In genomic region chr14:60637490-60638452, GRCh38 we compare ENCODE assay signal across 8 cellular contexts. TPM values are rescaled to one million over a fixed set of nuclear protein-coding genes. Genes with fewer than 3 reads are reported as not detected.
DNase-seq lines count a peak whose midpoint lies in the region; ATAC-seq and TF ChIP-seq lines count a peak whose summit lies in the region.

No MANE protein-coding gene starts in this region.

- CTCF ChIA-PET in CD4-positive, alpha-beta T cell (lab: Charles Lee): no interaction called here

- peaks cover 22% of the 10 kb centered on the region for H3K27me3 Mint-ChIP-seq in endothelial cell (ENCODE audit: unreplicated experiment)
- peaks cover 54% of the 10 kb centered on the region for H3K27me3 Mint-ChIP-seq in nephron (ENCODE audit: low read depth)
- H3K27me3 Mint-ChIP-seq in CD4-positive, alpha-beta T cell: peaks cover 82% of the 10 kb centered on the region

- H3K27ac ChIP-seq in CD4-positive, alpha-beta T cell (ENCODE audit: low read depth, low read length): no peak overlapping the region

- H3K9me3 Mint-ChIP-seq in endothelial cell (ENCODE audit: unreplicated experiment) (no peaks in the 10 kb centered on the region), nephron (no peaks in the 10 kb centered on the region)
- no peaks in the 10 kb centered on the region for H3K9me3 Mint-ChIP-seq in CD4-positive, alpha-beta T cell

- no peak for DNase-seq in AG09309 (ENCODE audit: low read depth)
- DNase-seq in NCI-H2107 treated with DMSO at 0.1 percent for 48 hours (lab: John Stamatoyannopoulos, UW; ENCODE audit: unreplicated experiment): peak; percentile 100
- DNase-seq in endothelial cell (ENCODE audit: low spot score): peak; percentile 38
- no peak for DNase-seq in KG1 (lab: John Stamatoyannopoulos, UW)
- DNase-seq in NCI-H146 treated with DMSO at 0.1 percent for 48 hours (lab: John Stamatoyannopoulos, UW; ENCODE audit: unreplicated experiment): no peak
- no peak for DNase-seq in CD4-positive, alpha-beta T cell
- no peak for DNase-seq in stimulated activated CD4-positive, alpha-beta T cell treated with anti-CD3 and anti-CD28 coated beads, Interleukin-2, amount 100 ng/mL, for 24 hours

- no peaks in the 10 kb centered on the region for H3K9me3 ChIP-seq in CD4-positive, alpha-beta T cell (ENCODE audit: control insufficient read depth, low read length)

- peaks cover 72% of the 10 kb centered on the region for H3K27me3 ChIP-seq in CD4-positive, alpha-beta T cell (ENCODE audit: control insufficient read depth, insufficient read depth, low read length)

- H3K4me1 Mint-ChIP-seq in endothelial cell (ENCODE audit: unreplicated experiment) (peaks cover 27% of the 10 kb centered on the region), nephron (peaks cover 73% of the 10 kb centered on the region)
- peaks cover 25% of the 10 kb centered on the region for H3K4me1 Mint-ChIP-seq in CD4-positive, alpha-beta T cell (ENCODE audit: low read depth)

- H3K4me3 ChIP-seq in AG09309 (ENCODE audit: control insufficient read depth, low read depth, low read length): peak overlapping the region; percentile 16

- POLR2A ChIA-PET in CD4-positive, alpha-beta T cell (lab: Charles Lee): no interaction called here

- H3K36me3 Mint-ChIP-seq in endothelial cell (ENCODE audit: low read depth, unreplicated experiment): no peaks in the 10 kb centered on the region
- H3K36me3 Mint-ChIP-seq in nephron (ENCODE audit: low read depth): peaks cover 4% of the 10 kb centered on the region
- no peaks in the 10 kb centered on the region for H3K36me3 Mint-ChIP-seq in CD4-positive, alpha-beta T cell (ENCODE audit: low read depth)

- intact Hi-C loops in CD4-positive, alpha-beta T cell (cut with DNase I, micrococcal nuclease): no loop called here

- TF ChIP-seq CTCF in AG09309 (IDR thresholded peaks at IDR 0.05; ENCODE audit: control insufficient read depth, insufficient read depth, low read depth, low read length, missing control alignments) (no peak), endothelial cell (IDR thresholded peaks at IDR 0.05; ENCODE audit: unreplicated experiment) (no peak), nephron (IDR thresholded peaks at IDR 0.05; ENCODE audit: unreplicated experiment in 3 of 3) (no peak)
- no peak for TF ChIP-seq CTCF in CD4-positive, alpha-beta T cell (IDR thresholded peaks at IDR 0.05)

- ATAC-seq in CD4-positive, alpha-beta T cell (ENCODE audit: poor library complexity): no peak

- no peak overlapping the region for H3K27ac Mint-ChIP-seq in endothelial cell (ENCODE audit: unreplicated experiment)
- H3K27ac Mint-ChIP-seq in nephron: peak overlapping the region; percentile 68 to 95 (median 90)
- H3K27ac Mint-ChIP-seq in CD4-positive, alpha-beta T cell: no peak overlapping the region

- H3K4me3 Mint-ChIP-seq in endothelial cell (ENCODE audit: unreplicated experiment): peak overlapping the region; percentile 71
- H3K4me3 Mint-ChIP-seq in nephron: peak overlapping the region; percentile 67 to 92 (median 79)
- no peak overlapping the region for H3K4me3 Mint-ChIP-seq in CD4-positive, alpha-beta T cell

RNA-seq across cellular contexts. Expression of gene SIX1, which starts 11.5 kb away (rescaled TPM):
- total RNA-seq in endothelial cell (ENCODE audit: unreplicated experiment): 0.41 TPM
- not detected for total RNA-seq in CD4-positive, alpha-beta T cell

Comparison
In these comparisons a context has a peak if more than half of its experiments do, and no peak if none do; other contexts are left out.
1. DNase-seq: peak in NCI-H2107 treated with DMSO at 0.1 percent for 48 hours (single experiment) and endothelial cell (single experiment); none in AG09309 (single experiment), KG1 (single experiment), NCI-H146 treated with DMSO at 0.1 percent for 48 hours (single experiment), CD4-positive, alpha-beta T cell (0 of 10) and stimulated activated CD4-positive, alpha-beta T cell treated with anti-CD3 and anti-CD28 coated beads, Interleukin-2, amount 100 ng/mL, for 24 hours (0 of 2).
2. H3K27ac Mint-ChIP-seq: peak in nephron (3 of 3); none in endothelial cell (single experiment) and CD4-positive, alpha-beta T cell (single experiment).